34 cellular contexts compared by ENCODE assay signal in genomic region chr18:25463726-25464125, GRCh38.
"Had no signal": no experiment of that assay in that cellular context is flagged by ENCODE, and none has a peak within 500 bp of the region (broad histone marks: within the 10 kb centered on the region; RNA-seq: fewer than 3 reads in every experiment).

No MANE protein-coding gene starts in this region.

- H3K27me3 ChIP-seq: MG63 had no signal

- H3K4me1 Mint-ChIP-seq: activated CD4-positive, alpha-beta memory T cell treated with anti-CD3 and anti-CD28 coated beads, Interleukin-2, amount 10 ng/mL, durations not matched to agents 7 days and 5 days; activated CD8-positive, alpha-beta memory T cell treated with anti-CD3 and anti-CD28 coated beads, Interleukin-2, amount 10 ng/mL, durations not matched to agents 7 days and 5 days; activated naive CD4-positive, alpha-beta T cell treated with anti-CD3 and anti-CD28 coated beads, Interleukin-2, amount 10 ng/mL, durations not matched to agents 7 days and 5 days; activated naive CD8-positive, alpha-beta T cell treated with anti-CD3 and anti-CD28 coated beads, Interleukin-2, amount 50 U/mL, for 24 hours had no signal

- H3K9me3 Mint-ChIP-seq: activated CD4-positive, alpha-beta memory T cell treated with anti-CD3 and anti-CD28 coated beads, Interleukin-2, amount 10 ng/mL, durations not matched to agents 7 days and 5 days; activated naive CD4-positive, alpha-beta T cell treated with anti-CD3 and anti-CD28 coated beads, Interleukin-2, amount 10 ng/mL, durations not matched to agents 7 days and 5 days; activated naive CD8-positive, alpha-beta T cell treated with anti-CD3 and anti-CD28 coated beads, Interleukin-2, amount 50 U/mL, for 24 hours had no signal

- DNase-seq: activated CD4-positive, alpha-beta memory T cell treated with anti-CD3 and anti-CD28 coated beads, Interleukin-2, amount 10 ng/mL, durations not matched to agents 7 days and 5 days; activated CD4-positive, alpha-beta T cell treated with anti-CD3 and anti-CD28 coated beads for 1 hour; activated CD4-positive, alpha-beta T cell treated with anti-CD3 and anti-CD28 coated beads for 48 hours; activated CD4-positive, CD25-positive, alpha-beta regulatory T cell; activated CD8-positive, alpha-beta memory T cell treated with anti-CD3 and anti-CD28 coated beads for 24 hours; activated CD8-positive, alpha-beta memory T cell treated with anti-CD3 and anti-CD28 coated beads, Interleukin-2, amount 10 ng/mL, durations not matched to agents 7 days and 5 days; activated CD8-positive, alpha-beta memory T cell treated with anti-CD3 and anti-CD28 coated beads, Interleukin-2, amount 50 U/mL, for 48 hours; activated effector memory CD4-positive, alpha-beta T cell treated with Interleukin-2 at 50 U/mL for 16 hours; activated naive CD4-positive, alpha-beta T cell treated with anti-CD3 and anti-CD28 coated beads, Interleukin-2, amount 10 ng/mL, durations not matched to agents 7 days and 5 days; activated naive CD8-positive, alpha-beta T cell treated with anti-CD3 and anti-CD28 coated beads, Interleukin-2, amount 50 U/mL, for 24 hours; activated T-cell treated with anti-CD3 and anti-CD28 coated beads, Interleukin-2, amount 50 U/mL, for 48 hours; anterior cingulate cortex; caudate nucleus; cerebellar nuclear complex; MG63; NCI-H1048; NCI-H1105 treated with DMSO at 0.1 percent for 48 hours; NCI-H1436; NCI-H1694; NCI-H1930; NCI-H2081 treated with DMSO at 0.1 percent for 48 hours; NCI-H345; NCI-H524 treated with DMSO at 0.1 percent for 48 hours; NCI-H748 treated with DMSO at 0.1 percent for 48 hours; PC-9; SIG-M5; T1000; WERI-Rb-1 had no signal

- H3K27ac Mint-ChIP-seq: activated CD4-positive, alpha-beta memory T cell treated with anti-CD3 and anti-CD28 coated beads, Interleukin-2, amount 10 ng/mL, durations not matched to agents 7 days and 5 days; activated CD8-positive, alpha-beta memory T cell treated with anti-CD3 and anti-CD28 coated beads, Interleukin-2, amount 10 ng/mL, durations not matched to agents 7 days and 5 days; activated naive CD4-positive, alpha-beta T cell treated with anti-CD3 and anti-CD28 coated beads, Interleukin-2, amount 10 ng/mL, durations not matched to agents 7 days and 5 days; activated naive CD8-positive, alpha-beta T cell; activated naive CD8-positive, alpha-beta T cell treated with anti-CD3 and anti-CD28 coated beads, Interleukin-2, amount 50 U/mL, for 24 hours had no signal

- H3K27me3 Mint-ChIP-seq: activated CD4-positive, alpha-beta memory T cell treated with anti-CD3 and anti-CD28 coated beads, Interleukin-2, amount 10 ng/mL, durations not matched to agents 7 days and 5 days; activated CD8-positive, alpha-beta memory T cell treated with anti-CD3 and anti-CD28 coated beads, Interleukin-2, amount 10 ng/mL, durations not matched to agents 7 days and 5 days; activated naive CD4-positive, alpha-beta T cell treated with anti-CD3 and anti-CD28 coated beads, Interleukin-2, amount 10 ng/mL, durations not matched to agents 7 days and 5 days; activated naive CD8-positive, alpha-beta T cell treated with anti-CD3 and anti-CD28 coated beads, Interleukin-2, amount 50 U/mL, for 24 hours had no signal

- H3K27ac ChIP-seq: PC-9, RWPE1, WERI-Rb-1 had no signal

- FAIRE-seq: bronchial epithelial cell, RCC 7860 had no signal

- H3K9me3 ChIP-seq: MG63 had no signal

- H3K36me3 Mint-ChIP-seq: activated CD8-positive, alpha-beta memory T cell treated with anti-CD3 and anti-CD28 coated beads, Interleukin-2, amount 10 ng/mL, durations not matched to agents 7 days and 5 days; activated naive CD4-positive, alpha-beta T cell treated with anti-CD3 and anti-CD28 coated beads, Interleukin-2, amount 10 ng/mL, durations not matched to agents 7 days and 5 days; activated naive CD8-positive, alpha-beta T cell; brain had no signal

- H3K4me3 ChIP-seq: MG63, PC-9 had no signal

- H3K36me3 ChIP-seq: MG63, WERI-Rb-1 had no signal

- ATAC-seq: activated CD8-positive, alpha-beta memory T cell treated with anti-CD3 and anti-CD28 coated beads, Interleukin-2, amount 10 ng/mL, durations not matched to agents 7 days and 5 days; activated naive CD8-positive, alpha-beta T cell treated with anti-CD3 and anti-CD28 coated beads, Interleukin-2, amount 50 U/mL, for 24 hours; Right ventricle myocardium inferior had no signal

- H2AFZ ChIP-seq: PC-9 had no signal

- H3K4me3 Mint-ChIP-seq: activated CD4-positive, alpha-beta memory T cell treated with anti-CD3 and anti-CD28 coated beads, Interleukin-2, amount 10 ng/mL, durations not matched to agents 7 days and 5 days; activated CD8-positive, alpha-beta memory T cell treated with anti-CD3 and anti-CD28 coated beads, Interleukin-2, amount 10 ng/mL, durations not matched to agents 7 days and 5 days; activated naive CD4-positive, alpha-beta T cell treated with anti-CD3 and anti-CD28 coated beads, Interleukin-2, amount 10 ng/mL, durations not matched to agents 7 days and 5 days; activated naive CD8-positive, alpha-beta T cell; activated naive CD8-positive, alpha-beta T cell treated with anti-CD3 and anti-CD28 coated beads, Interleukin-2, amount 50 U/mL, for 24 hours had no signal

- H3K4me2 ChIP-seq: PC-9 had no signal
